ENCODE assay signal across 12 cellular contexts in the genomic region with DNA sequence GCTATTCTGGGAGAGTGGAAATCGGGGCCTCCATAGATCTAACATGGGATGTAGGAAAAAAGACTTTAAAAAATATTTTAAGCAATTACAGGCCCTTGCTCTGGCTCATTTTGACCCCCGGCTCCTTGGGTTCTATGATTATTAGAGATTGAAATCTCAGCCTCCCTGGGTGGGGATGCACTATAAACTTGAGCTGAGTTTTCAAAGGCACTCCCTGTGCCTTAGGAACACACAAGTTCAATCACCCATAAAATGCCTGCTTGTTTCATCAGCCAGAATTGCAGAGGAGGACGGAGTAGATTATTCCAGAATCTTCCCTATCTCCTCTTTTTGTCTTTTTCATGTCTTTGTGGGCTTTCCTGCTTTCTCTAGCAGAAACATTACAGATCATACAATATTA.
A peak's percentile ranks its signal among the peaks of the same experiment; 100 is the strongest.
DNase-seq lines count a peak whose midpoint lies in the region.
"Had no signal": no experiment of that assay in that cellular context is flagged by ENCODE, and none has a peak within 500 bp of the region (broad histone marks: within the 10 kb centered on the region; RNA-seq: fewer than 3 reads in every experiment).

No MANE protein-coding gene starts in this region.

- H3K4me1 ChIP-seq in adipocyte (ENCODE audit: control insufficient read depth, insufficient read depth, low read length): peaks cover 24% of the 10 kb centered on the region
- H3K4me1 ChIP-seq: A549, BE2C had no signal

- H3K36me3 ChIP-seq in adipocyte (ENCODE audit: control insufficient read depth, insufficient read depth, low read length, severe bottlenecking): no peaks in the 10 kb centered on the region
- H3K36me3 ChIP-seq: BE2C had no signal

- H3K27me3 ChIP-seq in adipocyte (replicated peaks; ENCODE audit: control insufficient read depth, insufficient read depth, low read length): no peaks in the 10 kb centered on the region
- H3K27me3 ChIP-seq: BE2C had no signal

- no peaks in the 10 kb centered on the region for H3K9me3 ChIP-seq in adipocyte (ENCODE audit: control insufficient read depth, low read length)
- H3K9me3 ChIP-seq: A549, BE2C had no signal

- DNase-seq in adipocyte (ENCODE audit: low read depth) (peak; percentile 48), kidney glomerular epithelial cell (lab: John Stamatoyannopoulos, UW) (peak; percentile 28), renal cortical epithelial cell (ENCODE audit: low read depth) (peak; percentile 68), NCI-H2196 (lab: John Stamatoyannopoulos, UW; ENCODE audit: unreplicated experiment) (no peak), NCI-H524 treated with DMSO at 0.1 percent for 48 hours (lab: John Stamatoyannopoulos, UW) (no peak)
- DNase-seq in stimulated activated CD4-positive, alpha-beta T cell treated with anti-CD3 and anti-CD28 coated beads, Interleukin-15, amount 100 ng/mL, for 24 hours: no peak
- DNase-seq in activated CD4-positive, alpha-beta T cell treated with anti-CD3 and anti-CD28 coated beads, Interleukin-2, amount 50 U/mL, for 4 hours: no peak
- DNase-seq: BE2C; CD4-positive, alpha-beta memory T cell; DMS79 treated with DMSO at 0.1 percent for 48 hours; EL had no signal

- H3K9ac ChIP-seq in adipocyte (ENCODE audit: low read length): no peak overlapping the region

- H3K4me3 ChIP-seq in adipocyte (ENCODE audit: low read length): no peak overlapping the region
- H3K4me3 ChIP-seq: A549 had no signal

Comparison
In these comparisons a context has a peak if more than half of its experiments do, and no peak if none do; other contexts are left out.
1. DNase-seq: peak in adipocyte (single experiment), kidney glomerular epithelial cell (single experiment) and renal cortical epithelial cell (single experiment); none in stimulated activated CD4-positive, alpha-beta T cell treated with anti-CD3 and anti-CD28 coated beads, Interleukin-15, amount 100 ng/mL, for 24 hours (single experiment), activated CD4-positive, alpha-beta T cell treated with anti-CD3 and anti-CD28 coated beads, Interleukin-2, amount 50 U/mL, for 4 hours (0 of 2), NCI-H2196 (single experiment) and NCI-H524 treated with DMSO at 0.1 percent for 48 hours (single experiment).